Comparison of ENCODE assay signal across 1 cellular context in genomic region chr7:32495298-32496051, GRCh38.
TF ChIP-seq lines count a peak whose summit lies in the region.

TSS of gene AVL9 (plus strand) at chr7:32495489. CDS start at chr7:32495710, 221 bp downstream.

TF ChIP-seq in WTC11, 78 proteins besides CTCF, POLR2A, EP300 and RAD21 (continued from another document and continues in another):
- peak; percentile 76; the same call in 1 of the 2 replicates for TF ChIP-seq HMGXB4 (CRISPR knock-in tag; IDR thresholded peaks at IDR 0.05)
- peak; percentile 36; the same call in 1 of the 2 replicates for TF ChIP-seq ATF6 (CRISPR knock-in tag; IDR thresholded peaks at IDR 0.05)
- TF ChIP-seq ZBTB43 (CRISPR knock-in tag; IDR thresholded peaks at IDR 0.05): peak; percentile 66; the same call in 1 of the 2 replicates
- 0 out of 2 replicates have a peak, but pooled peaks have one; percentile 21 for TF ChIP-seq RELA (CRISPR knock-in tag; IDR thresholded peaks at IDR 0.05; ENCODE audit: borderline replicate concordance)
- no peak for TF ChIP-seq ZMAT4 (CRISPR knock-in tag; IDR thresholded peaks at IDR 0.05)
- no peak for TF ChIP-seq ZNF512 (CRISPR knock-in tag; IDR thresholded peaks at IDR 0.05; ENCODE audit: borderline replicate concordance)
- no peak for TF ChIP-seq NFATC4 (CRISPR knock-in tag; IDR thresholded peaks at IDR 0.05)
- no peak for TF ChIP-seq FOXJ3 (CRISPR knock-in tag; IDR thresholded peaks at IDR 0.05; ENCODE audit: borderline replicate concordance)
- peak; percentile 73; the same call in 1 of the 2 replicates for TF ChIP-seq NFE2L1 (CRISPR knock-in tag; IDR thresholded peaks at IDR 0.05)
- TF ChIP-seq ZNF317 (CRISPR knock-in tag; IDR thresholded peaks at IDR 0.05; ENCODE audit: borderline replicate concordance, low read depth): 0 out of 2 replicates have a peak, but pooled peaks have one; percentile 47
- peak; percentile 69; the same call in 1 of the 2 replicates for TF ChIP-seq JUN (CRISPR knock-in tag; IDR thresholded peaks at IDR 0.05)
- no peak for TF ChIP-seq NR2C2 (CRISPR knock-in tag; IDR thresholded peaks at IDR 0.05)
- TF ChIP-seq CREM (CRISPR knock-in tag; IDR thresholded peaks at IDR 0.05): peak; percentile 68; the same call in 1 of the 2 replicates
- TF ChIP-seq ELF4 (CRISPR knock-in tag; IDR thresholded peaks at IDR 0.05; ENCODE audit: low read depth): peak; percentile 58; the same call in 1 of the 2 replicates
- no peak for TF ChIP-seq E2F4 (CRISPR knock-in tag; IDR thresholded peaks at IDR 0.05; ENCODE audit: borderline replicate concordance, low read depth)
- TF ChIP-seq PREB (CRISPR knock-in tag; IDR thresholded peaks at IDR 0.05; ENCODE audit: borderline replicate concordance): no peak
- 0 out of 2 replicates have a peak, but pooled peaks have one; percentile 42 for TF ChIP-seq AFF4 (CRISPR knock-in tag; IDR thresholded peaks at IDR 0.05; ENCODE audit: borderline replicate concordance)
- no peak for TF ChIP-seq SMAD3 (CRISPR knock-in tag; IDR thresholded peaks at IDR 0.05; ENCODE audit: borderline replicate concordance)
- no peak for TF ChIP-seq NR1H2 (CRISPR knock-in tag; IDR thresholded peaks at IDR 0.05)
- TF ChIP-seq TEAD1 (CRISPR knock-in tag; IDR thresholded peaks at IDR 0.05): no peak
- peak; percentile 89; the same call in 1 of the 2 replicates for TF ChIP-seq FOXP4 (CRISPR knock-in tag; IDR thresholded peaks at IDR 0.05)
- peak; percentile 78 for TF ChIP-seq GABPB1 (CRISPR knock-in tag; IDR thresholded peaks at IDR 0.05)
- no peak for TF ChIP-seq HMGA2 (CRISPR knock-in tag; IDR thresholded peaks at IDR 0.05)
- TF ChIP-seq ZNF232 (CRISPR knock-in tag; IDR thresholded peaks at IDR 0.05): peak; percentile 89
- peak; percentile 58; the same call in 1 of the 2 replicates for TF ChIP-seq MYBL2 (CRISPR knock-in tag; IDR thresholded peaks at IDR 0.05)
- no peak for TF ChIP-seq EMX1 (CRISPR knock-in tag; IDR thresholded peaks at IDR 0.05)
- no peak for TF ChIP-seq MLX (CRISPR knock-in tag; IDR thresholded peaks at IDR 0.05)
- no peak for TF ChIP-seq ATF2 (CRISPR knock-in tag; IDR thresholded peaks at IDR 0.05; ENCODE audit: borderline replicate concordance, low read depth)
- 0 out of 2 replicates have a peak, but pooled peaks have one; percentile 66 for TF ChIP-seq ZBTB21 (CRISPR knock-in tag; IDR thresholded peaks at IDR 0.05; ENCODE audit: borderline replicate concordance)
- peak; percentile 40; the same call in 1 of the 2 replicates for TF ChIP-seq ZNF121 (CRISPR knock-in tag; IDR thresholded peaks at IDR 0.05)
- TF ChIP-seq USF2 (CRISPR knock-in tag; IDR thresholded peaks at IDR 0.05): peak; percentile 91
